In genomic region chr16:23640959-23641765, GRCh38 we compare ENCODE assay signal across 8 cellular contexts. TPM values are rescaled to one million over a fixed set of nuclear protein-coding genes. Genes with fewer than 3 reads are reported as not detected.
DNase-seq lines count a peak whose midpoint lies in the region; ATAC-seq lines count a peak whose summit lies in the region.

Gene DCTN5, plus strand, starts transcription at chr16:23641466. Its CDS starts 77 bp downstream, at chr16:23641543.
Gene PALB2, minus strand, starts transcription at chr16:23641310. Its CDS starts 153 bp downstream, at chr16:23641157.

- peak within 1 kb of the TSS; percentile 91 for H3K9ac ChIP-seq in BLaER1

- peak within 1 kb of the TSS; percentile 88 for H3K27ac ChIP-seq in BLaER1

- H3K4me3 ChIP-seq in BLaER1: peak within 1 kb of the TSS; percentile 84

- H3K27ac Mint-ChIP-seq in dendritic cell treated with granulocyte-macrophage colony-stimulating factor and Interleukin-4, amounts not matched to agents 40 ng/mL and 50 ng/mL, for 4 days: peak within 1 kb of the TSS; percentile 96

- no peaks in the 10 kb centered on the region for H3K27me3 ChIP-seq in BLaER1

- H3K4me3 Mint-ChIP-seq in dendritic cell treated with granulocyte-macrophage colony-stimulating factor and Interleukin-4, amounts not matched to agents 40 ng/mL and 50 ng/mL, for 4 days: peak within 1 kb of the TSS; percentile 92

- H3K4me1 ChIP-seq in BLaER1: peaks cover 26% of the 10 kb centered on the region

- no peaks in the 10 kb centered on the region for H3K9me3 ChIP-seq in BLaER1

- H3K36me3 ChIP-seq in BLaER1: peaks cover 58% of the 10 kb centered on the region

- H3K9me3 Mint-ChIP-seq in dendritic cell treated with granulocyte-macrophage colony-stimulating factor and Interleukin-4, amounts not matched to agents 40 ng/mL and 50 ng/mL, for 4 days: no peaks in the 10 kb centered on the region

- peaks cover 20% of the 10 kb centered on the region for H4K20me1 ChIP-seq in BLaER1

- intact Hi-C loops in dendritic cell treated with granulocyte-macrophage colony-stimulating factor and Interleukin-4, amounts not matched to agents 40 ng/mL and 50 ng/mL, for 4 days (cut with micrococcal nuclease): loop anchor here (1.0 to 2.0 kb wide), 3 partner anchors 44 to 188 kb away; partner anchors contain the start of genes COG7, EARS2, NDUFAB1 and UBFD1

- peak within 1 kb of the TSS; percentile 96 for H3K4me2 ChIP-seq in BLaER1

- peaks cover 24% of the 10 kb centered on the region for H3K4me1 Mint-ChIP-seq in dendritic cell treated with granulocyte-macrophage colony-stimulating factor and Interleukin-4, amounts not matched to agents 40 ng/mL and 50 ng/mL, for 4 days (ENCODE audit: low read depth)

- peak; percentile 99 for ATAC-seq in GM19328 (IDR thresholded peaks at IDR 0.05; ENCODE audit: unreplicated experiment)
- peak; percentile 95 for ATAC-seq in HG03520 (IDR thresholded peaks at IDR 0.05; ENCODE audit: unreplicated experiment)
- ATAC-seq in left lobe of liver: peak; percentile 99

- peak; percentile 98 for DNase-seq in NCI-H69 (lab: John Stamatoyannopoulos, UW)
- DNase-seq in activated CD4-positive, alpha-beta T cell treated with anti-CD3 and anti-CD28 coated beads, Interleukin-2, amount 50 U/mL, for 1 hour: peak; percentile 76
- DNase-seq in left lobe of liver (ENCODE audit: low spot score): peak; percentile 95
- DNase-seq in stimulated activated CD4-positive, alpha-beta T cell treated with anti-CD3 and anti-CD28 coated beads, Interleukin-2, amount 100 ng/mL, for 4 hours (ENCODE audit: low read depth): peak; percentile 77

- peaks cover 73% of the 10 kb centered on the region for H3K36me3 Mint-ChIP-seq in dendritic cell treated with granulocyte-macrophage colony-stimulating factor and Interleukin-4, amounts not matched to agents 40 ng/mL and 50 ng/mL, for 4 days (ENCODE audit: low read depth)

- H3K27me3 Mint-ChIP-seq in dendritic cell treated with granulocyte-macrophage colony-stimulating factor and Interleukin-4, amounts not matched to agents 40 ng/mL and 50 ng/mL, for 4 days: no peaks in the 10 kb centered on the region

RNA-seq across cellular contexts. Expression of gene DCTN5, which starts in this region (rescaled TPM):
- total RNA-seq in left lobe of liver: 17.2 TPM

RNA-seq across cellular contexts. Expression of gene PALB2, which starts in this region (rescaled TPM):
- 4.6 TPM for total RNA-seq in left lobe of liver

Comparison
In these comparisons a context has a peak if more than half of its experiments do, and no peak if none do; other contexts are left out.
1. Peak in every context shown above with its lines: DNase-seq, ATAC-seq, H3K4me3 ChIP-seq and H3K27ac ChIP-seq.